31 cellular contexts compared by ENCODE assay signal in genomic region chr1:158898722-158899121, GRCh38. TPM values are rescaled to one million over a fixed set of nuclear protein-coding genes. Genes with fewer than 3 reads are reported as not detected.
"Had no signal": no experiment of that assay in that cellular context is flagged by ENCODE, and none has a peak within 500 bp of the region (broad histone marks: within the 10 kb centered on the region; RNA-seq: fewer than 3 reads in every experiment).

No MANE protein-coding gene starts in this region.

- H3K9me3 ChIP-seq: esophagus squamous epithelium, gastrocnemius medialis, lower lobe of right lung had no signal

- H3K27ac ChIP-seq: coronary artery, dorsolateral prefrontal cortex, epithelial cell of prostate, esophagus squamous epithelium, gastrocnemius medialis, heart right ventricle, left lung, lower lobe of right lung had no signal

- H3K27me3 ChIP-seq: esophagus squamous epithelium, gastrocnemius medialis, heart right ventricle, left lung had no signal

- H3K36me3 ChIP-seq: esophagus squamous epithelium, gastrocnemius medialis, heart right ventricle, left lung, lower lobe of right lung had no signal

- ATAC-seq: esophagus mucosa, gastrocnemius medialis, heart right ventricle, left cardiac atrium, left lung, left ventricle myocardium superior, lower lobe of right lung, mucosa of descending colon had no signal

- FAIRE-seq: colon, endothelial cell of umbilical vein had no signal

- H3K4me1 ChIP-seq: esophagus squamous epithelium, gastrocnemius medialis, heart right ventricle, left lung, lower lobe of right lung had no signal

- DNase-seq: dermis blood vessel endothelial cell; dorsolateral prefrontal cortex; effector CD4-positive, alpha-beta T cell; effector memory CD4-positive, alpha-beta T cell; erythroblast; esophagus squamous epithelium; foreskin fibroblast; gastrocnemius medialis; glutamatergic neuron; head of caudate nucleus; heart right ventricle; hippocampal formation; immature natural killer cell; islet precursor cell; left cardiac atrium; left lung; left ventricle myocardium superior; lower lobe of right lung; mesenchymal stem cell; mucosa of descending colon; naive B cell had no signal

- H3K4me3 ChIP-seq: coronary artery, dorsolateral prefrontal cortex, esophagus squamous epithelium, gastrocnemius medialis, heart right ventricle, left lung, lower lobe of right lung, mucosa of descending colon had no signal

RNA-seq across cellular contexts. Expression of gene PYHIN1, which starts 32.6 kb away (rescaled TPM):
- total RNA-seq: cerebellum, dermis blood vessel endothelial cell, endothelial cell of umbilical vein, glomerular endothelial cell, kidney epithelial cell, left ventricle myocardium superior, lung microvascular endothelial cell, myocyte had no signal
- polyA plus RNA-seq: endothelial cell of umbilical vein had no signal
